In the genomic region with DNA sequence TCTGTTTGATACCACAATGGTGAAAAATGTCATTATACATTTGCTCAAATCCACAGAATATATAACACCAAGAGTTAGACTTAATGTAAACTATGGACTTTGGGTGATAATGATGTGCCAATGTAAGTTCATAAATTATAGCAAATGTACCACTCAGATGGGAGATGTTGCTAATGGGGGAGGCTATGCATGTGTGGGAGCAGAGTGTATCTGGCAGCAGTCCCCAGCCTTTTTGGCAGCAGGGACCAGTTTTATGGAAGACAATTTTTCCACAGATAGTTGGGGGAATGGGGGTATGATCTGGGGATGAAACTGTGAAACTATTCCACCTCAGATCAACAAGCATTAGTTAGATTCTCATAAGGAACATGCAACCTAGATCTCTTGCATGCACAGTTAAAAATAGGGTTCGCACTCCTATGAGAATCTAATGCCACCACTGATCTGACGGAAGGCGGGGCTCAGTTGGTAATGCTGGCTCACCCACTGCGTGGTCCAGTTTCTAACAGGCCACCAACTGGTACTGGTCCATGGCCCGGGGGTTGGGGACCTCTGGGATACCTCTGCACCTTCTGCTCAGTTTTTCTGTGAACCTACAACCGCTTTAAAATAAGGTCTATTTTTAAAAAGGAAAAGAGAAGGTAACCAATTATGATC, we compare ENCODE assay signal across 23 cellular contexts. TPM values are rescaled to one million over a fixed set of nuclear protein-coding genes. Genes with fewer than 3 reads are reported as not detected.
"Had no signal": no experiment of that assay in that cellular context is flagged by ENCODE, and none has a peak within 500 bp of the region (broad histone marks: within the 10 kb centered on the region; RNA-seq: fewer than 3 reads in every experiment).

No MANE protein-coding gene starts in this region.

- H3K36me3 ChIP-seq: heart left ventricle, neutrophil, suprapubic skin, thyroid gland, upper lobe of right lung, vagina had no signal

- H3K36me3 Mint-ChIP-seq: naive thymus-derived CD8-positive, alpha-beta T cell had no signal

- H3K4me3 Mint-ChIP-seq: naive thymus-derived CD8-positive, alpha-beta T cell had no signal

- FAIRE-seq: endometrium, frontal cortex had no signal

- H3K9me3 ChIP-seq: heart left ventricle, neutrophil, psoas muscle, spleen, suprapubic skin, thyroid gland, upper lobe of right lung, vagina had no signal

- ATAC-seq: esophagus mucosa; heart left ventricle; left colon; naive thymus-derived CD8-positive, alpha-beta T cell; psoas muscle; sciatic nerve; stimulated activated naive CD8-positive, alpha-beta T cell treated with anti-CD3 and anti-CD28 coated beads, Interleukin-15, Interleukin-2, amounts not matched to agents 100 U/mL and 50 U/mL, for 24 hours; upper lobe of right lung had no signal

- H3K27ac ChIP-seq: heart left ventricle, neutrophil, psoas muscle, spleen, suprapubic skin, thyroid gland, upper lobe of right lung, vagina had no signal

- H3K4me1 ChIP-seq: heart left ventricle, psoas muscle, suprapubic skin, thyroid gland, upper lobe of right lung, vagina had no signal

- H3K4me3 ChIP-seq: heart left ventricle, psoas muscle, spleen, suprapubic skin, thyroid gland, upper lobe of right lung, vagina had no signal

- H3K27me3 ChIP-seq: heart left ventricle, neutrophil, spleen, suprapubic skin, thyroid gland, upper lobe of right lung, vagina had no signal

- DNase-seq: cortex of kidney; effector memory CD4-positive, alpha-beta T cell; heart left ventricle; hippocampal formation; left colon; naive thymus-derived CD8-positive, alpha-beta T cell; psoas muscle; spleen; stimulated activated naive CD8-positive, alpha-beta T cell treated with anti-CD3 and anti-CD28 coated beads, Interleukin-15, Interleukin-2, amounts not matched to agents 100 U/mL and 50 U/mL, for 24 hours; thyroid gland; upper lobe of right lung had no signal

RNA-seq across cellular contexts. Expression of a gene that starts 8.0 kb away (rescaled TPM):
- total RNA-seq: fibroblast of lung, frontal cortex, glomerular endothelial cell, lung microvascular endothelial cell, osteoblast had no signal
- polyA plus RNA-seq: neural cell had no signal

RNA-seq across cellular contexts. Expression of a gene that starts 21.3 kb away (rescaled TPM):
- total RNA-seq: fibroblast of lung had no signal
- polyA plus RNA-seq: fibroblast of lung, neural cell had no signal

RNA-seq across cellular contexts. Expression of a gene that starts 55.5 kb away (rescaled TPM):
- polyA plus RNA-seq: neural cell had no signal
